In the genomic region with DNA sequence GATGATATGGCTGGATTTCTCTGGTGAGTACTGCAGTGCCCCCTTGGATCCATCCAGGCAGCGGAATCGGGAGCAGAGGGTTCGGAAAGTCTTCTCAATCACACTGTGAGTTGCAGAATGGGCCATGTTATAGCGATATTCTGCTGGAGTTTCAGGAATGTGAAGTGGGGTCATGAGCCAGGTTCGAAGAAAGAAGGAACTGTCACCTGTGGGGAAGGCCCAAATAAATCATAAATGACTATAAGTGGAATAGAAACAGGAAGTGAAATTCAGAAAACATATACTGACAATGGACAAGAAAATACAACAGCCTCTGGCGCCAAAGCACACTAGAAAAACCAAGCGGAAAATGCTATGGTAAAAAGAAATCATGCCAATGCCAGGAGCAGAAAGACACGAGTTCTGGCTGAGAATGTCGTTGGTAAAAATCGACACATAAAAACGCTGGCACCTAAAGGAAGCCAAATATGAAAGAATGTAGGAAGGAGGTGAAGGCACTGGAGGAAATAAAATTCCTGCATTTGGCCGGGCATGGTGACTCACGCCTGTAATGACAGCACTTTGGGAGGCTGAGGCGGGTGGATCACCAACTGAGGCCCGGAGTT, we compare ENCODE assay signal across 1 cellular context.
TF ChIP-seq lines count a peak whose summit lies in the region.

No MANE protein-coding gene starts in this region.

TF ChIP-seq in GM12878, 131 proteins besides CTCF, POLR2A, EP300 and RAD21 (continued from another document):
- TF ChIP-seq ZNF687 (IDR thresholded peaks at IDR 0.05) (no peak), RBBP5 (conservative IDR thresholded peaks at IDR 0.05) (no peak), NKRF (conservative IDR thresholded peaks at IDR 0.05) (no peak), SUPT20H (IDR thresholded peaks at IDR 0.05; ENCODE audit: borderline replicate concordance, control insufficient read depth, low read depth, low read length) (no peak), FOXK2 (IDR thresholded peaks at IDR 0.05) (no peak), SUZ12 (IDR thresholded peaks at IDR 0.05; ENCODE audit: unreplicated experiment) (no peak), ATF2 (IDR thresholded peaks at IDR 0.05; ENCODE audit: low read length) (0 out of 2 replicates have a peak, but pooled peaks have one; percentile 40), CBX5 (IDR thresholded peaks at IDR 0.05; ENCODE audit: low read depth) (0 out of 2 replicates have a peak, but pooled peaks have one; percentile 78), SREBF2 (IDR thresholded peaks at IDR 0.05; ENCODE audit: low read length) (no peak), ESRRA (IDR thresholded peaks at IDR 0.05; ENCODE audit: low read length) (no peak), FOS (IDR thresholded peaks at IDR 0.05; ENCODE audit: borderline replicate concordance, extremely low read depth, insufficient read length) (no peak), BHLHE40 (IDR thresholded peaks at IDR 0.05; ENCODE audit: borderline replicate concordance in 1 of 2, low read depth in 2 of 2, low read length in 1 of 2) (no peak), RCOR1 (conservative IDR thresholded peaks at IDR 0.05; ENCODE audit: low read depth, low read length) (no peak), ATF7 (IDR thresholded peaks at IDR 0.05; ENCODE audit: low read depth) (no peak), EGR1 (IDR thresholded peaks at IDR 0.05; ENCODE audit: borderline replicate concordance in 1 of 2, low read depth in 2 of 2, low read length in 2 of 2) (no peak), MYC (IDR thresholded peaks at IDR 0.05; ENCODE audit: insufficient read depth, insufficient read length, insufficient replicate concordance, low read length, severe bottlenecking) (no peak), NR2C1 (IDR thresholded peaks at IDR 0.05) (no peak)
- TF ChIP-seq, protein P1, sequence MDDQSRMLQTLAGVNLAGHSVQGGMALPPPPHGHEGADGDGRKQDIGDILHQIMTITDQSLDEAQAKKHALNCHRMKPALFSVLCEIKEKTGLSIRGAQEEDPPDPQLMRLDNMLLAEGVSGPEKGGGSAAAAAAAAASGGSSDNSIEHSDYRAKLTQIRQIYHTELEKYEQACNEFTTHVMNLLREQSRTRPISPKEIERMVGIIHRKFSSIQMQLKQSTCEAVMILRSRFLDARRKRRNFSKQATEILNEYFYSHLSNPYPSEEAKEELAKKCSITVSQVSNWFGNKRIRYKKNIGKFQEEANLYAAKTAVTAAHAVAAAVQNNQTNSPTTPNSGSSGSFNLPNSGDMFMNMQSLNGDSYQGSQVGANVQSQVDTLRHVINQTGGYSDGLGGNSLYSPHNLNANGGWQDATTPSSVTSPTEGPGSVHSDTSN (IDR thresholded peaks at IDR 0.05; ENCODE audit: insufficient replicate concordance, low read depth, low read length): no peak
TF ChIP-seq in GM12878: peak in this region for 20.
